Comparison of ENCODE assay signal across 11 cellular contexts in genomic region chr6:43990627-43991619, GRCh38.
DNase-seq lines count a peak whose midpoint lies in the region; ATAC-seq and TF ChIP-seq lines count a peak whose summit lies in the region.
"Had no signal": no experiment of that assay in that cellular context is flagged by ENCODE, and none has a peak within 500 bp of the region (broad histone marks: within the 10 kb centered on the region; RNA-seq: fewer than 3 reads in every experiment).

No MANE protein-coding gene starts in this region.

- H3K27me3 Mint-ChIP-seq in progenitor cell of endocrine pancreas, result peaks cover 15% of the 10 kb centered on the region
- no peaks in the 10 kb centered on the region for H3K27me3 Mint-ChIP-seq in natural killer cell (ENCODE audit: low read depth in 2 of 2)

- CTCF ChIA-PET in A673 (lab: Charles Lee), result no interaction called here

- H3K36me3 Mint-ChIP-seq in progenitor cell of endocrine pancreas (ENCODE audit: insufficient read depth) (no peaks in the 10 kb centered on the region), natural killer cell (no peaks in the 10 kb centered on the region)

- H3K27me3 ChIP-seq in DND-41 (ENCODE audit: insufficient read depth, low read length, poor library complexity) (peaks cover 3% of the 10 kb centered on the region), A673 (replicated peaks; ENCODE audit: insufficient read depth, low read depth, low read length, poor library complexity) (no peaks in the 10 kb centered on the region)

- H3K9ac ChIP-seq in DND-41 (ENCODE audit: low read depth, low read length), result no peak overlapping the region
- H3K9ac ChIP-seq: KMS-11 had no signal

- H3K4me3 Mint-ChIP-seq in progenitor cell of endocrine pancreas (ENCODE audit: low read depth) (no peak overlapping the region), natural killer cell (no peak overlapping the region)
- H3K4me3 Mint-ChIP-seq: central memory CD8-positive, alpha-beta T cell had no signal

- intact Hi-C loops in natural killer cell (cut with micrococcal nuclease) (no loop called here), A673 (cut with micrococcal nuclease; ENCODE audit: unreplicated experiment) (no loop called here)

- H3K27ac ChIP-seq in DND-41 (ENCODE audit: low read length) (no peak overlapping the region), A673 (ENCODE audit: low read depth, low read length, poor library complexity, severe bottlenecking) (no peak overlapping the region)
- H3K27ac ChIP-seq: KMS-11 had no signal

- H3K4me2 ChIP-seq in DND-41 (ENCODE audit: insufficient read depth, low read length), result no peak overlapping the region
- H3K4me2 ChIP-seq: KMS-11 had no signal

- H3K9me3 ChIP-seq in DND-41 (ENCODE audit: insufficient read depth, low read length, severe bottlenecking) (no peaks in the 10 kb centered on the region), A673 (ENCODE audit: low read depth, low read length, poor library complexity, severe bottlenecking) (no peaks in the 10 kb centered on the region)

- BruUV-seq in A673 (replicated peaks; lab: Mats Ljungman, UMichigan), result no TSS peak

- H3K9me3 Mint-ChIP-seq in progenitor cell of endocrine pancreas (ENCODE audit: low read depth) (no peaks in the 10 kb centered on the region), natural killer cell (no peaks in the 10 kb centered on the region)
- H3K9me3 Mint-ChIP-seq: central memory CD8-positive, alpha-beta T cell had no signal

- H2AFZ ChIP-seq in DND-41 (ENCODE audit: low read depth, low read length), result no peak overlapping the region

- no peaks in the 10 kb centered on the region for H4K20me1 ChIP-seq in DND-41 (ENCODE audit: insufficient read depth, low read length)

- POLR2A ChIA-PET in A673 (lab: Charles Lee; ENCODE audit: low non-redundant PET), result no interaction called here

- no peak for DNase-seq in DND-41
- peak; percentile 77 for DNase-seq in NCI-H82 (lab: John Stamatoyannopoulos, UW)
- peak; percentile 64 for DNase-seq in fibroblast of the conjunctiva (ENCODE audit: low read depth)
- no peak for DNase-seq in progenitor cell of endocrine pancreas (ENCODE audit: low spot score, unreplicated experiment)
- DNase-seq in natural killer cell, result no peak
- DNase-seq in stimulated activated CD4-positive, alpha-beta T cell treated with anti-CD3 and anti-CD28 coated beads, Interleukin-12 subunit alpha, Interleukin-12 subunit beta, amount 100 ng/mL, for 4 hours, result no peak
- no peak for DNase-seq in A673 (ENCODE audit: low spot score)
- DNase-seq: T-helper 2 cell had no signal

- H3K4me1 ChIP-seq in DND-41 (ENCODE audit: insufficient read depth, low read length) (no peaks in the 10 kb centered on the region), A673 (ENCODE audit: insufficient read depth, low read length, poor library complexity, severe bottlenecking) (peaks cover 8% of the 10 kb centered on the region)

- H3K4me1 Mint-ChIP-seq in progenitor cell of endocrine pancreas (ENCODE audit: low read depth) (peaks cover 23% of the 10 kb centered on the region), natural killer cell (peaks cover 7 to 8% of the 10 kb centered on the region in 2 donors)
- H3K4me1 Mint-ChIP-seq: central memory CD8-positive, alpha-beta T cell had no signal

- H3K4me3 ChIP-seq in DND-41 (ENCODE audit: low read depth in 1 of 2, low read length in 2 of 2) (no peak overlapping the region), A673 (ENCODE audit: low read depth, low read length, poor library complexity, severe bottlenecking) (no peak overlapping the region)

- H3K27ac Mint-ChIP-seq in progenitor cell of endocrine pancreas, result peak overlapping the region; percentile 85
- no peak overlapping the region for H3K27ac Mint-ChIP-seq in natural killer cell

- ATAC-seq in DND-41 (ENCODE audit: insufficient read depth, low read depth) (peak; percentile 39; the same call in 1 of the 3 replicates), natural killer cell (no peak), GM18520 (IDR thresholded peaks at IDR 0.05; ENCODE audit: unreplicated experiment) (no peak)

- TF ChIP-seq CTCF in DND-41 (IDR thresholded peaks at IDR 0.05; ENCODE audit: borderline replicate concordance, extremely low read depth, low read length, poor library complexity, severe bottlenecking) (no peak), progenitor cell of endocrine pancreas (IDR thresholded peaks at IDR 0.05; ENCODE audit: unreplicated experiment) (no peak), natural killer cell (IDR thresholded peaks at IDR 0.05) (no peak), A673 (conservative IDR thresholded peaks at IDR 0.05; ENCODE audit: low read depth, low read length) (no peak)

- no peaks in the 10 kb centered on the region for H3K79me2 ChIP-seq in DND-41 (ENCODE audit: insufficient read depth, low read length)

- H3K36me3 ChIP-seq in DND-41 (ENCODE audit: insufficient read depth, low read length) (no peaks in the 10 kb centered on the region), A673 (ENCODE audit: insufficient read depth, low read length, poor library complexity, severe bottlenecking) (no peaks in the 10 kb centered on the region)

Comparison
In these comparisons a context has a peak if more than half of its experiments do, and no peak if none do; other contexts are left out.
1. DNase-seq: peak in NCI-H82 (single experiment) and fibroblast of the conjunctiva (single experiment); none in DND-41 (single experiment), progenitor cell of endocrine pancreas (single experiment), natural killer cell (single experiment), stimulated activated CD4-positive, alpha-beta T cell treated with anti-CD3 and anti-CD28 coated beads, Interleukin-12 subunit alpha, Interleukin-12 subunit beta, amount 100 ng/mL, for 4 hours (single experiment) and A673 (single experiment).